8 cellular contexts compared by ENCODE assay signal in genomic region chr17:2398655-2399571, GRCh38. TPM values are rescaled to one million over a fixed set of nuclear protein-coding genes. Genes with fewer than 3 reads are reported as not detected.
DNase-seq lines count a peak whose midpoint lies in the region; ATAC-seq, FAIRE-seq and TF ChIP-seq lines count a peak whose summit lies in the region.

No MANE protein-coding gene starts in this region.

- CTCF ChIA-PET in activated B cell treated with CpG ODN at 0.5 μM for 24 hours (lab: Charles Lee), result interaction anchor here (1.2 to 6.7 kb wide), 2 partner anchors 16 to 17 kb away, joined by 4 to 45 read pairs; no protein-coding TSS in a partner anchor

- peak overlapping the region; percentile 99 for H3K4me3 ChIP-seq in bronchial epithelial cell (ENCODE audit: low read depth, low read length)

- POLR2A ChIA-PET in activated B cell treated with CpG ODN at 0.5 μM for 24 hours (lab: Charles Lee), result interaction anchor here (0.6 to 4.0 kb wide), 9 partner anchors 8 to 628 kb away, joined by 3 to 23 read pairs (median 4); partner anchors contain the start of genes SGSM2, SMG6, SRR and TSR1

- DNase-seq in Daoy (ENCODE audit: low read depth) (peak; percentile 84), NCI-H1436 treated with DMSO at 0.1 percent for 48 hours (lab: John Stamatoyannopoulos, UW) (peak; percentile 56), activated B cell treated with CpG ODN at 0.5 μM for 24 hours (no peak), bronchial epithelial cell (ENCODE audit: low read depth) (peak; percentile 68), islet precursor cell (peak; percentile 91)
- DNase-seq in stimulated activated CD4-positive, alpha-beta T cell treated with anti-CD3 and anti-CD28 coated beads, Interleukin-12 subunit alpha, Interleukin-12 subunit beta, amount 100 ng/mL, for 4 hours, result peak; percentile 57

- H3K36me3 ChIP-seq in bronchial epithelial cell (ENCODE audit: control insufficient read depth, insufficient read depth, low read length), result peaks cover 2% of the 10 kb centered on the region

- ATAC-seq in activated B cell treated with CpG ODN at 0.5 μM for 24 hours (ENCODE audit: low read depth) (no peak), GM21825 (IDR thresholded peaks at IDR 0.05; ENCODE audit: unreplicated experiment) (no peak), GM21360 (IDR thresholded peaks at IDR 0.05; ENCODE audit: unreplicated experiment) (no peak)

- FAIRE-seq in bronchial epithelial cell (lab: Jason Lieb, UNC), result no peak

- TF ChIP-seq CTCF in activated B cell treated with CpG ODN at 0.5 μM for 24 hours (IDR thresholded peaks at IDR 0.05) (no peak), bronchial epithelial cell (IDR thresholded peaks at IDR 0.05; ENCODE audit: insufficient read depth, low read length, severe bottlenecking) (no peak)

- peaks cover 58% of the 10 kb centered on the region for H3K4me1 Mint-ChIP-seq in activated B cell treated with CpG ODN at 0.5 μM for 24 hours

- H3K4me3 Mint-ChIP-seq in activated B cell treated with CpG ODN at 0.5 μM for 24 hours, result peak overlapping the region; percentile 94

- H3K27me3 Mint-ChIP-seq in activated B cell treated with CpG ODN at 0.5 μM for 24 hours, result no peaks in the 10 kb centered on the region

- H3K36me3 Mint-ChIP-seq in activated B cell treated with CpG ODN at 0.5 μM for 24 hours (ENCODE audit: low read depth), result peaks cover 10% of the 10 kb centered on the region

- no peaks in the 10 kb centered on the region for H3K27me3 ChIP-seq in bronchial epithelial cell (ENCODE audit: control insufficient read depth, insufficient read depth, low read length)

- H3K9me3 Mint-ChIP-seq in activated B cell treated with CpG ODN at 0.5 μM for 24 hours, result no peaks in the 10 kb centered on the region

- peak overlapping the region; percentile 70 for H3K27ac Mint-ChIP-seq in activated B cell treated with CpG ODN at 0.5 μM for 24 hours

- intact Hi-C loops in activated B cell treated with CpG ODN at 0.5 μM for 24 hours (cut with micrococcal nuclease), result no loop called here

RNA-seq across cellular contexts. Expression of gene MNT, which starts 1.9 kb away (rescaled TPM):
- 1.2 and 1.7 TPM in 2 replicates for total RNA-seq in Daoy (2014; rRNA removed; shearing (Covaris generic))
- total RNA-seq in activated B cell treated with CpG ODN at 0.5 μM for 24 hours (24.3 and 31.3 TPM in 2 replicates), bronchial epithelial cell (4.5 and 5.0 TPM in 2 replicates)
